In the genomic region with DNA sequence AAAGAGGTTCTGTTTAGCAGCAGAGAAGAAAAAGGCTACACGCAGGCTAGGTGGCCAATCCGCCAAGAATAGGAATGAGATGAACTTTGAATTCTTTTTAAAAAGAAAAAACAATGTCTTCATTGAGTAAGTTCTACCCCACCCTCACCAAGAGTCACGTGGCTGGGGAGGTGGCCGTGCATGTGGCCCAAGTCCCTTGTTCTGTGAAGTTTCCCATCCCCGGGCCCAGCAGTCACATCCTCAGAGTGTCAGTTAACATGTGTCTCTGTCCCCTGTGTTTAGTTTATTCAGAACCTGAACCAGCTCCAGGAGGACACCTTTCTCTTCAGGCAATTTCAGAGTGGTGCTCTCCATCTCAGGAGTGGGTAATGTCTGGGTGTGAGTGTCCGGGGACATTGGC, we compare ENCODE assay signal across 26 cellular contexts.
"Had no signal": no experiment of that assay in that cellular context is flagged by ENCODE, and none has a peak within 500 bp of the region (broad histone marks: within the 10 kb centered on the region; RNA-seq: fewer than 3 reads in every experiment).

No MANE protein-coding gene starts in this region.

- H3K4me1 Mint-ChIP-seq: immature natural killer cell, mesothelial cell of epicardium, neural crest cell had no signal

- H3K9me3 Mint-ChIP-seq: immature natural killer cell; mesothelial cell of epicardium; naive B cell; nephron; neural crest cell; stimulated activated naive B cell treated with anti-CD40 and anti-IgM and Interleukin-4, amounts not matched to agents 10 μg/mL and 1 μg/mL and 100 μg/mL, for 72 hours had no signal

- DNase-seq: heart left ventricle; hypothalamus; immature natural killer cell; kidney; left ventricle myocardium inferior; mesendoderm; naive B cell; nucleus accumbens; retina; right cardiac atrium; stimulated activated CD4-positive, alpha-beta T cell treated with anti-CD3 and anti-CD28 coated beads, Interleukin-1b, Interleukin-23, amount 100 ng/mL, for 48 hours; stimulated activated CD4-positive, alpha-beta T cell treated with anti-CD3 and anti-CD28 coated beads, Interleukin-2, amount 100 ng/mL, for 48 hours; stimulated activated naive B cell treated with anti-CD40 and anti-IgM and Interleukin-4, amounts not matched to agents 10 μg/mL and 1 μg/mL and 100 μg/mL, for 72 hours; stimulated activated naive CD8-positive, alpha-beta T cell treated with anti-CD3 and anti-CD28 coated beads, Interleukin-15, Interleukin-2, amounts not matched to agents 100 U/mL and 50 U/mL, for 24 hours; stomach; thyroid gland; transverse colon; upper lobe of right lung had no signal

- H3K4me1 ChIP-seq: heart left ventricle, left ventricle myocardium inferior, parathyroid adenoma, prostate gland, stomach, testis, transverse colon, upper lobe of right lung had no signal

- H3K27ac ChIP-seq: heart left ventricle, left ventricle myocardium inferior, parathyroid adenoma, prostate gland, stomach, testis, thyroid gland, transverse colon, upper lobe of right lung had no signal

- H3K4me3 Mint-ChIP-seq: immature natural killer cell; mesothelial cell of epicardium; nephron; neural crest cell; stimulated activated naive B cell treated with anti-CD40 and anti-IgM and Interleukin-4, amounts not matched to agents 10 μg/mL and 1 μg/mL and 100 μg/mL, for 72 hours had no signal

- H3K27me3 ChIP-seq: testis, thyroid gland had no signal

- H3K4me3 ChIP-seq: heart left ventricle, left ventricle myocardium inferior, lung, prostate gland, smooth muscle cell, stomach, thyroid gland, transverse colon, upper lobe of right lung had no signal

- ATAC-seq: stimulated activated naive B cell treated with anti-CD40 and anti-IgM and Interleukin-4, amounts not matched to agents 10 μg/mL and 1 μg/mL and 100 μg/mL, for 72 hours; stimulated activated naive CD8-positive, alpha-beta T cell treated with anti-CD3 and anti-CD28 coated beads, Interleukin-15, Interleukin-2, amounts not matched to agents 100 U/mL and 50 U/mL, for 24 hours had no signal

- H3K36me3 ChIP-seq: heart left ventricle, left ventricle myocardium inferior, prostate gland, stomach, thyroid gland, transverse colon, upper lobe of right lung had no signal

- H3K9me3 ChIP-seq: heart left ventricle, left ventricle myocardium inferior, prostate gland, stomach, testis, thyroid gland, transverse colon, upper lobe of right lung had no signal

- H3K36me3 Mint-ChIP-seq: immature natural killer cell, mesothelial cell of epicardium had no signal

- H3K27ac Mint-ChIP-seq: immature natural killer cell; mesothelial cell of epicardium; nephron; stimulated activated naive B cell treated with anti-CD40 and anti-IgM and Interleukin-4, amounts not matched to agents 10 μg/mL and 1 μg/mL and 100 μg/mL, for 72 hours had no signal
